Comparison of ENCODE assay signal across 11 cellular contexts in the genomic region with DNA sequence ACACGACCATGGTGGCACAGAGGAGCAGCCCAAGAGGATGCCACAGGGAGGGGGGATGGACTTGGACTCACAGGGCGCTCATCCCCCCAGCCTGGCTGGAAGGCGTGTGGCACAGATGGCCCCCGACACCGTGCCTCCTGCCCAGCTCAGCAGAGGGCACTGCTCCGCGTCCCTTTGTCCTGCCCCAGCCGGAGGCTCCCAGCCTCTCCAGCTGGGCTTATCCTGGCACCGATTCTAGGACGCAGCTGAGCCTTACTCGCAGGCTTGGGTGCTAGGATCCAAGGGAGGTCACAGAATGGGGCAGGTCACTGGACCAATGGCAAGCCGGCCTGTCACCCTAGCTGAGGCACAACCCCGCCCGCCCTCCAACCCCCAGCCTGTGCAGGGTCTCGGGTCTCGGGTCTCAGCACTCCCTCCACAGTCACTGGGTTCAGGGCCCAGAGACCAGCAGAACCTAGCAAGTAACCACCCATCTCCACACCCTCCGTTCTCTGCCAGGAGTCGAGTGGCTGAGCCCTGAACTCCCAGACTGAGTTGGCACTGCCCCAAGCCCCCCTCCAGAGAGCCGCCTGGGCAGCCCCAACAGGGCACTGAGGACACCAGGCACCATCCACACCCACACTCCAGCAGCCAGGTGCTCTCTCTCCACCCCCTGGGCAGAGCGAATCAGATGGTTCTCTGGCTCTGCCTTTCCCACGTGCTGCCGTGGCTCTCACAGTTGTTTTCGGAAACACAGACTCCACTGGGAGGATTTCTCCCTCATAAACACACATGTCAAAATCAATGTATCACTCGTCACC. TPM values are rescaled to one million over a fixed set of nuclear protein-coding genes. Genes with fewer than 3 reads are reported as not detected.
DNase-seq lines count a peak whose midpoint lies in the region; ATAC-seq and TF ChIP-seq lines count a peak whose summit lies in the region.
"Had no signal": no experiment of that assay in that cellular context is flagged by ENCODE, and none has a peak within 500 bp of the region (broad histone marks: within the 10 kb centered on the region; RNA-seq: fewer than 3 reads in every experiment).

No MANE protein-coding gene starts in this region.

- no peak for TF ChIP-seq POLR2A in sigmoid colon (IDR thresholded peaks at IDR 0.05)

- no peaks in the 10 kb centered on the region for H3K4me1 ChIP-seq in GM23338 (ENCODE audit: insufficient read depth)
- H3K4me1 ChIP-seq in sigmoid colon, result no peaks in the 10 kb centered on the region
- H3K4me1 ChIP-seq: prostate gland had no signal

- WGBS in sigmoid colon, 2 donors, result 87 to 89% methylated on average over 24 of the region's 24 CpGs

- H3F3A ChIP-seq in GM23338 (replicated peaks; ENCODE audit: low read depth), result peaks cover 37% of the 10 kb centered on the region

- H3K27me3 Mint-ChIP-seq in GM23338 (ENCODE audit: insufficient read depth, low read depth, poor library complexity) (peaks cover 11% of the 10 kb centered on the region), mesothelial cell of epicardium (ENCODE audit: low read depth) (no peaks in the 10 kb centered on the region)

- H3K4me3 ChIP-seq in GM23338, result no peak overlapping the region
- H3K4me3 ChIP-seq in sigmoid colon, result no peak overlapping the region
- H3K4me3 ChIP-seq: prostate gland, SK-N-MC had no signal

- no peak overlapping the region for H3K4me2 ChIP-seq in GM23338

- DNase-seq in GM23338 (ENCODE audit: low spot score) (no peak), NCI-H446 treated with DMSO at 0.1 percent for 48 hours (lab: John Stamatoyannopoulos, UW) (peak; percentile 39), left cardiac atrium (no peak), sigmoid colon (peak; percentile 83), occipital lobe (lab: John Stamatoyannopoulos, UW) (no peak), mesothelial cell of epicardium (ENCODE audit: low spot score in 2 of 2, unreplicated experiment in 2 of 2) (no peak), NCI-H187 treated with DMSO at 0.1 percent for 48 hours (lab: John Stamatoyannopoulos, UW) (no peak)

- no peak overlapping the region for H2AFZ ChIP-seq in GM23338

- H3K27me3 ChIP-seq in GM23338 (ENCODE audit: insufficient read depth), result no peaks in the 10 kb centered on the region
- H3K27me3 ChIP-seq in sigmoid colon, result no peaks in the 10 kb centered on the region

- H3K9me3 Mint-ChIP-seq in GM23338, result no peaks in the 10 kb centered on the region; the same call in 2 of the 3 replicates
- no peaks in the 10 kb centered on the region for H3K9me3 Mint-ChIP-seq in mesothelial cell of epicardium

- H3K4me1 Mint-ChIP-seq in GM23338 (peaks cover 16% of the 10 kb centered on the region), mesothelial cell of epicardium (no peaks in the 10 kb centered on the region)

- peaks cover 79% of the 10 kb centered on the region for H3K36me3 Mint-ChIP-seq in GM23338 (ENCODE audit: low read depth)
- H3K36me3 Mint-ChIP-seq in mesothelial cell of epicardium, result peaks cover 26% of the 10 kb centered on the region

- ATAC-seq in GM23338 (peak; percentile 14; the same call in 2 of the 3 replicates), left cardiac atrium (peak; percentile 54 to 83), GM21390 (IDR thresholded peaks at IDR 0.05; ENCODE audit: unreplicated experiment) (no peak)

- H3K27ac Mint-ChIP-seq in GM23338, result peak overlapping the region; percentile 33; the same call in 1 of the 2 replicates
- no peak overlapping the region for H3K27ac Mint-ChIP-seq in mesothelial cell of epicardium

- TF ChIP-seq EP300 in sigmoid colon (IDR thresholded peaks at IDR 0.05), result no peak

- no peaks in the 10 kb centered on the region for H3K9me3 ChIP-seq in sigmoid colon
- H3K9me3 ChIP-seq: prostate gland had no signal

- intact Hi-C loops in left cardiac atrium (cut with DNase I), result no loop called here
- intact Hi-C loops in sigmoid colon (cut with DNase I), result no loop called here

- peaks cover 89% of the 10 kb centered on the region for H3K79me2 ChIP-seq in GM23338 (replicated peaks; ENCODE audit: insufficient read depth)

- H3K36me3 ChIP-seq in GM23338 (ENCODE audit: insufficient read depth) (peaks cover 29% of the 10 kb centered on the region), sigmoid colon (peaks cover 11 to 58% (median 21%) of the 10 kb centered on the region in 4 donors)
- H3K36me3 ChIP-seq: prostate gland had no signal

- H3K9me2 ChIP-seq in GM23338 (ENCODE audit: insufficient read depth), result no peaks in the 10 kb centered on the region

- TF ChIP-seq CTCF in GM23338 (conservative IDR thresholded peaks at IDR 0.05; ENCODE audit: low read depth in 2 of 2) (0 out of 4 replicates have a peak, but pooled peaks of 1 of the 2 experiments have one; percentile 5), sigmoid colon (IDR thresholded peaks at IDR 0.05) (no peak), mesothelial cell of epicardium (IDR thresholded peaks at IDR 0.05; ENCODE audit: unreplicated experiment) (no peak)

- H4K20me1 ChIP-seq in GM23338 (replicated peaks; ENCODE audit: insufficient read depth), result peaks cover 39% of the 10 kb centered on the region

- H3K27ac ChIP-seq in GM23338 (ENCODE audit: low read depth), result peak overlapping the region; percentile 59; the same call in 1 of the 2 replicates
- peak overlapping the region in 2 of 4 donors; percentile 33 to 42 for H3K27ac ChIP-seq in sigmoid colon
- H3K27ac ChIP-seq: prostate gland, SK-N-MC had no signal

- H3K4me3 Mint-ChIP-seq in GM23338 (no peak overlapping the region), mesothelial cell of epicardium (no peak overlapping the region)

TF ChIP-seq in GM23338, 12 proteins besides CTCF, POLR2A, EP300 and RAD21 (continues in another document):
- TF ChIP-seq POLR2AphosphoS5 (IDR thresholded peaks at IDR 0.05; ENCODE audit: low read depth), result no peak

RNA-seq across cellular contexts. Expression of gene WDR4, which starts 13.8 kb away (rescaled TPM):
- total RNA-seq in GM23338 (2014; rRNA removed; shearing (Covaris generic)), result 50.2 TPM in 2 replicates
- polyA plus RNA-seq in GM23338 (2016; fragmentation: Nextera tagmentation; extraction: Ambion mirVana) (20.3 and 22.5 TPM in 2 replicates), sigmoid colon (10 to 100 TPM in 1 of 3 donors, 1 to 10 TPM in 2; 3.7 to 23.5 (median 4.2) TPM)
- total RNA-seq in left cardiac atrium (1 to 10 TPM; 6.5 to 9.9 TPM), sigmoid colon (10 to 100 TPM in 1 of 4 donors, 1 to 10 TPM in 3; 2.8 to 18.3 (median 4.7) TPM), occipital lobe (15.1 TPM), mesothelial cell of epicardium (19.9 to 21.7 TPM (median 19.9 TPM) in 3 replicates)

RNA-seq across cellular contexts. Expression of gene NDUFV3, which starts 27.5 kb away (rescaled TPM):
- total RNA-seq in GM23338 (2014; rRNA removed; shearing (Covaris generic)), result 42.4 and 51.5 TPM in 2 replicates
- 71.2 and 75.5 TPM in 2 replicates for polyA plus RNA-seq in GM23338 (2016; fragmentation: Nextera tagmentation; extraction: Ambion mirVana)
- total RNA-seq in left cardiac atrium, result 10 to 100 TPM; 46.4 to 49.7 TPM
- 10 to 100 TPM; 53.5 to 67.6 (median 60.7) TPM for total RNA-seq in sigmoid colon
- 10 to 100 TPM; 15.0 to 22.6 (median 15.7) TPM for polyA plus RNA-seq in sigmoid colon
- total RNA-seq in occipital lobe, result 26.7 TPM
- total RNA-seq in mesothelial cell of epicardium, result 34.1 to 36.7 TPM (median 34.4 TPM) in 3 replicates

RNA-seq across cellular contexts. Expression of gene ERVH48-1, which starts 59.9 kb away (rescaled TPM):
- 37.0 and 44.2 TPM in 2 replicates for total RNA-seq in GM23338 (2014; rRNA removed; shearing (Covaris generic))
- 31.7 and 34.1 TPM in 2 replicates for polyA plus RNA-seq in GM23338 (2016; fragmentation: Nextera tagmentation; extraction: Ambion mirVana)
- total RNA-seq in left cardiac atrium, result not detected
- total RNA-seq in sigmoid colon, result not detected
- under 1 TPM in 1 of 3 donors, not detected in 2; 0.07 TPM for polyA plus RNA-seq in sigmoid colon
- not detected for total RNA-seq in occipital lobe
- total RNA-seq in mesothelial cell of epicardium, result 2.9 to 4.5 TPM (median 4.5 TPM) in 3 replicates
- total RNA-seq: NCI-H460 had no signal

Comparison
In these comparisons a context has a peak if more than half of its experiments do, and no peak if none do; other contexts are left out.
1. DNase-seq: peak in NCI-H446 treated with DMSO at 0.1 percent for 48 hours (single experiment) and sigmoid colon (single experiment); none in GM23338 (single experiment), left cardiac atrium (single experiment), occipital lobe (single experiment), mesothelial cell of epicardium (0 of 2) and NCI-H187 treated with DMSO at 0.1 percent for 48 hours (single experiment).